ENCODE assay signal across 8 cellular contexts in the genomic region with DNA sequence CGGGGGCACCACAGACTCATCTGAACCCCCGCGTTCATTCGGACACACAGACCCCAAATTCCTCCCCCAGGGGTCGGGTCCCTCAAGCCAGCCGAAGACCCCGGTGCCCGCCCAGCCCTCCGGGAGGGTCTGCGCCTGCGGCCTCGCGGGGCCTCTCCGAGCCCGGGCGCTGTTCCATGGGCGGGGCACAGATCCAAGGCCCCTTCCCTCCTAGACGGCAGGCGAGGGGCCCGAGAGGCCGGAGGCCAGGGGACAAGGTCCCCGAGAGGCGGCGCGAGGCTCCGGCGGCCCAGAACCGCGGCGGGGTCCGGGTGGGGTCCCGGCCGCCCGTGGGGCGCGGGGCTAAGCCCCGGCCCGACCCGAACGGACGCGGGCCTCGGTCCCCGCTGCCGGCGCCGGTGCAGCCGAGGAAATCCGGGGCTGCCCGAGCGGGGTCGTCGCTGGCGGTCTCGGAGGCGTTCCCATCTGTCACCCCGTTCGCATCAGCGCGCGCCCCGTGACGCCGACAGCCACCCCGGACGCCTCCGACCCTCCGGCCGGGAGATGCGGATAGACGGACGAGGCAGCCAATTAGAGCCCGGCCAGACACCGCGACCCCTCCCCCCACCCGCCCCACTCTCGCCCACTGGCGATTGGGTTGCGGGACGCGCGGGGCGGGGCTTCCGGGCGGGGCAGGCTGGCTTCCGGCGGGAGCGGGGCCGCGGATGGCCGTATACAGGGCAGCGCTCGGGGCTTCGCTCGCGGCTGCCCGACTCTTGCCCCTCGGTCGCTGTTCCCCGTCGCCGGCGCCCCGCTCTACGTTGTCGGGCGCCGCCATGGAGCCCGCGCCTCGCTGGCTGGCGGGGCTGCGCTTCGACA. TPM values are rescaled to one million over a fixed set of nuclear protein-coding genes. Genes with fewer than 3 reads are reported as not detected.
DNase-seq lines count a peak whose midpoint lies in the region; ATAC-seq and TF ChIP-seq lines count a peak whose summit lies in the region.

A gene with protein sequence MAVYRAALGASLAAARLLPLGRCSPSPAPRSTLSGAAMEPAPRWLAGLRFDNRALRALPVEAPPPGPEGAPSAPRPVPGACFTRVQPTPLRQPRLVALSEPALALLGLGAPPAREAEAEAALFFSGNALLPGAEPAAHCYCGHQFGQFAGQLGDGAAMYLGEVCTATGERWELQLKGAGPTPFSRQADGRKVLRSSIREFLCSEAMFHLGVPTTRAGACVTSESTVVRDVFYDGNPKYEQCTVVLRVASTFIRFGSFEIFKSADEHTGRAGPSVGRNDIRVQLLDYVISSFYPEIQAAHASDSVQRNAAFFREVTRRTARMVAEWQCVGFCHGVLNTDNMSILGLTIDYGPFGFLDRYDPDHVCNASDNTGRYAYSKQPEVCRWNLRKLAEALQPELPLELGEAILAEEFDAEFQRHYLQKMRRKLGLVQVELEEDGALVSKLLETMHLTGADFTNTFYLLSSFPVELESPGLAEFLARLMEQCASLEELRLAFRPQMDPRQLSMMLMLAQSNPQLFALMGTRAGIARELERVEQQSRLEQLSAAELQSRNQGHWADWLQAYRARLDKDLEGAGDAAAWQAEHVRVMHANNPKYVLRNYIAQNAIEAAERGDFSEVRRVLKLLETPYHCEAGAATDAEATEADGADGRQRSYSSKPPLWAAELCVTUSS (plus strand): TSS at position 679 of the 858 bp plus-strand sequence. CDS start 26 bp downstream, at position 705.

- TF ChIP-seq CTCF in Loucy (conservative IDR thresholded peaks at IDR 0.05; ENCODE audit: low read length): no peak

- H2AFZ ChIP-seq in Loucy (ENCODE audit: low read length) (peak within 1 kb of the TSS; percentile 67; the same call in 1 of the 2 replicates), neuronal stem cell (ENCODE audit: low read length) (peak within 1 kb of the TSS; percentile 91)

- no peaks in the 10 kb centered on the region for H3F3A ChIP-seq in Loucy (ENCODE audit: low read depth)

- no peak within 1 kb of the TSS for H2BK120ac ChIP-seq in neuronal stem cell (ENCODE audit: low read depth, low read length)

- H3K23ac ChIP-seq in neuronal stem cell (ENCODE audit: low read depth, low read length, poor library complexity): peak within 1 kb of the TSS; percentile 80

- H3K79me2 ChIP-seq in Loucy (ENCODE audit: insufficient read depth, low read length): peaks cover 22% of the 10 kb centered on the region

- H2BK12ac ChIP-seq in neuronal stem cell (ENCODE audit: low read length): no peak within 1 kb of the TSS

- ATAC-seq in GM21786 (IDR thresholded peaks at IDR 0.05; ENCODE audit: unreplicated experiment): peak; percentile 61

- H3K27me3 ChIP-seq in Loucy (ENCODE audit: insufficient read depth, low read length, poor library complexity, severe bottlenecking): no peaks in the 10 kb centered on the region
- H3K27me3 ChIP-seq in neuronal stem cell (ENCODE audit: control insufficient read depth in 3 of 3, insufficient read depth in 3 of 3, low read depth in 1 of 3, low read length in 3 of 3): no peaks in the 10 kb centered on the region
- H3K27me3 ChIP-seq in subcutaneous abdominal adipose tissue (ENCODE audit: control insufficient read depth in 5 of 5, insufficient read depth in 4 of 5, low read length in 5 of 5): no peaks in the 10 kb centered on the region

- peak within 1 kb of the TSS; percentile 75 for H2BK5ac ChIP-seq in neuronal stem cell (ENCODE audit: low read length)

- H3K18ac ChIP-seq in neuronal stem cell (ENCODE audit: low read length): peak within 1 kb of the TSS; percentile 87

- no peak within 1 kb of the TSS for H4K91ac ChIP-seq in neuronal stem cell (ENCODE audit: low read depth, low read length, poor library complexity)

- no peak within 1 kb of the TSS for H3K4ac ChIP-seq in neuronal stem cell (ENCODE audit: low read length)

- H3K4me2 ChIP-seq in Loucy (ENCODE audit: low read depth, low read length, poor library complexity, severe bottlenecking): peak within 1 kb of the TSS; percentile 98
- peak within 1 kb of the TSS; percentile 98 for H3K4me2 ChIP-seq in neuronal stem cell (ENCODE audit: insufficient read depth, low read length, poor library complexity, severe bottlenecking)

- H4K20me1 ChIP-seq in Loucy (ENCODE audit: insufficient read depth, low read length, poor library complexity, severe bottlenecking): peaks cover 19% of the 10 kb centered on the region

- H3K4me3 ChIP-seq in Loucy (ENCODE audit: low read length, poor library complexity, severe bottlenecking): peak within 1 kb of the TSS; percentile 84
- peak within 1 kb of the TSS; percentile 81 to 99 for H3K4me3 ChIP-seq in neuronal stem cell (ENCODE audit: low read length in 2 of 2)
- H3K4me3 ChIP-seq in subcutaneous abdominal adipose tissue (ENCODE audit: low read depth in 1 of 5, low read length in 5 of 5): peak within 1 kb of the TSS in 4 of 5 donors; percentile 68 to 80 (median 75)

- DNase-seq in DMS79 treated with DMSO at 0.1 percent for 48 hours (lab: John Stamatoyannopoulos, UW) (peak; percentile 34), SK-MEL-5 (ENCODE audit: low read depth, low spot score) (peak; percentile 86), foreskin melanocyte (peak; percentile 73), neuronal stem cell (ENCODE audit: low spot score) (peak; percentile 87)
- DNase-seq in activated naive CD4-positive, alpha-beta T cell (lab: John Stamatoyannopoulos, UW): peak; percentile 80 to 92 (median 88)

- H2AK5ac ChIP-seq in neuronal stem cell (ENCODE audit: low read depth, low read length): peak within 1 kb of the TSS; percentile 63

- H2BK15ac ChIP-seq in neuronal stem cell (ENCODE audit: low read length): peak within 1 kb of the TSS; percentile 58

- H3K4me1 ChIP-seq in Loucy (ENCODE audit: insufficient read depth, low read length, poor library complexity, severe bottlenecking): peaks cover 10% of the 10 kb centered on the region
- H3K4me1 ChIP-seq in neuronal stem cell (ENCODE audit: control insufficient read depth in 2 of 2, insufficient read depth in 1 of 2, low read depth in 1 of 2, low read length in 2 of 2): peaks cover 10 to 13% of the 10 kb centered on the region in 2 donors
- peaks cover 0 to 39% (median 31%) of the 10 kb centered on the region in 5 donors for H3K4me1 ChIP-seq in subcutaneous abdominal adipose tissue (ENCODE audit: control insufficient read depth in 5 of 5, insufficient read depth in 5 of 5, low read length in 5 of 5)

- no peak within 1 kb of the TSS for H4K8ac ChIP-seq in neuronal stem cell (ENCODE audit: low read depth, low read length)

- H3K9me2 ChIP-seq in Loucy (replicated peaks; ENCODE audit: low read depth, low read length): no peaks in the 10 kb centered on the region

- H3K9me3 ChIP-seq in Loucy (ENCODE audit: insufficient read depth, low read depth, low read length): no peaks in the 10 kb centered on the region
- H3K9me3 ChIP-seq in neuronal stem cell (replicated peaks in 1 of 2; ENCODE audit: control insufficient read depth in 2 of 2, insufficient read depth in 1 of 2, low read depth in 1 of 2, low read length in 2 of 2): peaks cover 0 to 14% of the 10 kb centered on the region in 2 donors
- no peaks in the 10 kb centered on the region for H3K9me3 ChIP-seq in subcutaneous abdominal adipose tissue (ENCODE audit: control insufficient read depth in 5 of 5, low read length in 5 of 5)

- H3K36me3 ChIP-seq in Loucy (ENCODE audit: insufficient read depth, low read length) (peaks cover 7% of the 10 kb centered on the region; the same call in 1 of the 2 replicates), neuronal stem cell (replicated peaks in 1 of 2; ENCODE audit: control insufficient read depth in 2 of 2, insufficient read depth in 2 of 2, low read length in 2 of 2) (peaks cover 10 to 48% of the 10 kb centered on the region in 2 donors), subcutaneous abdominal adipose tissue (ENCODE audit: control insufficient read depth in 5 of 5, insufficient read depth in 5 of 5, low read length in 5 of 5) (peaks cover 6 to 30% (median 17%) of the 10 kb centered on the region in 5 donors)

- H3K9ac ChIP-seq in Loucy (ENCODE audit: low read depth, low read length, poor library complexity, severe bottlenecking) (peak within 1 kb of the TSS; percentile 75), neuronal stem cell (ENCODE audit: low read depth, low read length, poor library complexity) (peak within 1 kb of the TSS; percentile 96), subcutaneous abdominal adipose tissue (ENCODE audit: low read length in 5 of 5) (peak within 1 kb of the TSS in 4 of 5 donors; percentile 78 to 87 (median 82))

- in situ Hi-C loops in SK-MEL-5 (cut with HindIII; ENCODE audit: low pct_unique_long_range_greater_than_20kb, low sequenced_read_pairs): no loop called here

- H3K79me1 ChIP-seq in neuronal stem cell (ENCODE audit: low read depth, low read length): peaks cover 16% of the 10 kb centered on the region

- WGBS in neuronal stem cell (ENCODE audit: extremely low coverage in 2 of 2, insufficient read length in 2 of 2, insufficient replicate concordance in 1 of 2), 2 donors: no CpG with 5 or more reads among the region's 114 CpGs

- H3K14ac ChIP-seq in neuronal stem cell (ENCODE audit: low read length): no peak within 1 kb of the TSS

- H3K27ac ChIP-seq in neuronal stem cell (replicated peaks; ENCODE audit: low read length) (no peak within 1 kb of the TSS), subcutaneous abdominal adipose tissue (ENCODE audit: low read depth, low read length) (no peak within 1 kb of the TSS)

RNA-seq across cellular contexts. Expression of the gene that starts here (rescaled TPM):
- total RNA-seq in SK-MEL-5 (2014; rRNA removed; shearing (Covaris generic)): 43.2 and 43.8 TPM in 2 replicates
- 49.6 and 54.8 TPM in 2 replicates for polyA plus RNA-seq in SK-MEL-5 (2015; cell fraction: cytosol; rRNA removed)
- polyA plus RNA-seq in SK-MEL-5 (2015; cell fraction: nucleus; rRNA removed): 213 and 233 TPM in 2 replicates
- polyA plus RNA-seq in neuronal stem cell (2013, experiment 1 of 2): 11.5 TPM
- 11.4 TPM for polyA plus RNA-seq in neuronal stem cell (2013, experiment 2 of 2)

Comparison
In these comparisons a context has a peak if more than half of its experiments do, and no peak if none do; other contexts are left out.
1. DNase-seq: peak in every context shown above with its lines; median percentile 88 in activated naive CD4-positive, alpha-beta T cell; 87 in neuronal stem cell; 86 in SK-MEL-5; 73 in foreskin melanocyte; 34 in DMS79 treated with DMSO at 0.1 percent for 48 hours.